ENCODE assay signal across 8 cellular contexts in genomic region chr12:32895688-32896437, GRCh38.
DNase-seq lines count a peak whose midpoint lies in the region; ATAC-seq lines count a peak whose summit lies in the region.

No MANE protein-coding gene starts in this region.

- H3K4me1 ChIP-seq in mucosa of stomach (ENCODE audit: control insufficient read depth, insufficient read depth, low read length): peaks cover 53% of the 10 kb centered on the region

- DNase-seq in NCI-H146 (lab: John Stamatoyannopoulos, UW) (peak; percentile 58), ecto neural progenitor cell (ENCODE audit: low spot score) (peak; percentile 58), C1 segment of cervical spinal cord (lab: John Stamatoyannopoulos, UW) (no peak), NCI-H345 treated with DMSO at 0.1 percent for 48 hours (lab: John Stamatoyannopoulos, UW; ENCODE audit: unreplicated experiment) (no peak)
- no peak for DNase-seq in activated CD4-positive, alpha-beta T cell treated with anti-CD3 and anti-CD28 coated beads, Interleukin-2, amount 50 U/mL, for 4 hours

- H3K9me3 ChIP-seq in mucosa of stomach (ENCODE audit: control insufficient read depth, low read length): no peaks in the 10 kb centered on the region

- H3K4me3 ChIP-seq in GM08714 (ENCODE audit: low read length) (peak overlapping the region; percentile 61), mucosa of stomach (ENCODE audit: low read length) (peak overlapping the region; percentile 25)

- no peak for ATAC-seq in GM18873 (IDR thresholded peaks at IDR 0.05; ENCODE audit: low FRiP score, unreplicated experiment)

- peaks cover 4% of the 10 kb centered on the region for H3K27me3 ChIP-seq in mucosa of stomach (ENCODE audit: control insufficient read depth, insufficient read depth, low read length)

- H3K36me3 ChIP-seq in mucosa of stomach (ENCODE audit: control insufficient read depth, insufficient read depth, low read length): no peaks in the 10 kb centered on the region

- peak overlapping the region; percentile 74 for H3K9ac ChIP-seq in mucosa of stomach (ENCODE audit: low read length)

Comparison
In these comparisons a context has a peak if more than half of its experiments do, and no peak if none do; other contexts are left out.
1. DNase-seq: peak in NCI-H146 (single experiment) and ecto neural progenitor cell (single experiment); none in C1 segment of cervical spinal cord (0 of 14), NCI-H345 treated with DMSO at 0.1 percent for 48 hours (single experiment) and activated CD4-positive, alpha-beta T cell treated with anti-CD3 and anti-CD28 coated beads, Interleukin-2, amount 50 U/mL, for 4 hours (0 of 2).